ENCODE assay signal across 9 cellular contexts in the genomic region with DNA sequence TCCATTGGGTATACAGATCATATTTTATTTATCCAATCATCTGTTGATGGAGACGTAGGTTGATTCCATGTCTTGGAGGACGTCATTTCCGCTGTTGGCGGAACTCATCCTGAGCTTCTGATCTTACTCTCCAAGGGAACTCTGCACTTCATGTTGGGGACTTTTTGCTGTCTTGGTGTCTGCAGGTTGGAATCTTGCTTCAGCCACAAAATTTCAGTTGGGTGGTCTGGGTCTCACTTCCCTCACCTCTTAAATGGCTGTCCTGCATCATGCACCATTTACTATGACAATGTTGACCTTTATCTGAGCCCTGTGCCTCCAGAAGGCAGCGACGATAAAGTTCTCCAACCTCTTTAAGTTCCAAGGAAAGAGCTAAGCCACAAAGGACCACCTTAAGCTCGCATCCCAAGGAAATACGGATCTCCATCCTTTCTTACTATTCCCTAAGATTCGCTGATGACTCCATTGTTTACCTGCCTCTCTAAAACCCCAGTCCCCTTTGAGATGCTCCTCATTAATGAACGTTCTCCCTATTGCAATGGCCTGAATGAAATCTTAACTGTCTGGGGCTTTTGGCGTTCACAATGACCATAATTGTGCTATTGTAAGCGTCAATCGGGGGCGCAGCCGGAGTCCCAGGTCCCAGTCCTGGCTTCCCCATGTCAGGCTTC. TPM values are rescaled to one million over a fixed set of nuclear protein-coding genes. Genes with fewer than 3 reads are reported as not detected.
DNase-seq lines count a peak whose midpoint lies in the region; ATAC-seq and TF ChIP-seq lines count a peak whose summit lies in the region.
"Had no signal": no experiment of that assay in that cellular context is flagged by ENCODE, and none has a peak within 500 bp of the region (broad histone marks: within the 10 kb centered on the region; RNA-seq: fewer than 3 reads in every experiment).

No MANE protein-coding gene starts in this region.

- H3K4me3 ChIP-seq in heart left ventricle (peak overlapping the region in 10 of 12 donors; percentile 34 to 61 (median 54)), Panc1 (ENCODE audit: low read depth in 2 of 2, low read length in 2 of 2) (peak overlapping the region in 1 of 2 experiments; percentile 62; a peak in 2 of 4 replicates), iPS-18a (ENCODE audit: low read length) (peak overlapping the region; percentile 44), upper lobe of left lung (peak overlapping the region in 3 of 4 donors; percentile 38 to 53 (median 52)), mucosa of descending colon (no peak overlapping the region)

- TF ChIP-seq CTCF in heart left ventricle (IDR thresholded peaks at IDR 0.05), result no peak
- no peak for TF ChIP-seq CTCF in Panc1 (IDR thresholded peaks at IDR 0.05)
- TF ChIP-seq CTCF in upper lobe of left lung (IDR thresholded peaks at IDR 0.05), result no peak
- no peak for TF ChIP-seq CTCF in mucosa of descending colon (IDR thresholded peaks at IDR 0.05)

- H3K9ac ChIP-seq in iPS-18a (ENCODE audit: low read length), result no peak overlapping the region

- CTCF ChIA-PET in Panc1 (lab: Charles Lee), result interaction anchor here (0.5 to 1.7 kb wide), 3 partner anchors 10 to 445 kb away, joined by 3 to 10 read pairs (median 4); no protein-coding TSS in a partner anchor

- POLR2A ChIA-PET in Panc1 (lab: Charles Lee), result interaction anchor here (0.6 kb wide), 1 partner anchor 53 kb away, joined by 19 read pairs; no protein-coding TSS in a partner anchor

- in situ Hi-C loops in Panc1 (cut with HindIII; ENCODE audit: low pct_unique_long_range_greater_than_20kb, low sequenced_read_pairs), result no loop called here

- DNase-seq in heart left ventricle (no peak), left ventricle myocardium superior (no peak), Panc1 (ENCODE audit: low read depth, low spot score) (no peak), upper lobe of left lung (no peak), mucosa of descending colon (no peak), COR-L47 (lab: John Stamatoyannopoulos, UW) (no peak), NOMO-1 treated with dmso at 0.1 percent for 144 hours (lab: John Stamatoyannopoulos, UW; ENCODE audit: unreplicated experiment) (no peak)

- TF ChIP-seq POLR2A in heart left ventricle (IDR thresholded peaks at IDR 0.05) (no peak), upper lobe of left lung (IDR thresholded peaks at IDR 0.05) (no peak)

- intact Hi-C loops in heart left ventricle (cut with DNase I), result loop anchor here (1.0 to 10.0 kb wide), 13 partner anchors 182 to 349 kb away; a partner anchor contains a TSS
- intact Hi-C loops in left ventricle myocardium superior (cut with micrococcal nuclease), result loop anchor here (5.0 kb wide), 1 partner anchor 294 kb away; no protein-coding TSS in a partner anchor
- intact Hi-C loops in Panc1 (cut with micrococcal nuclease; ENCODE audit: unreplicated experiment), result loop anchor here (2.0 to 5.0 kb wide), 2 partner anchors 189 to 292 kb away; a partner anchor contains a TSS
- intact Hi-C loops in mucosa of descending colon (cut with DNase I, micrococcal nuclease), result loop anchor here (5.0 to 10.0 kb wide), 4 partner anchors 192 to 354 kb away; a partner anchor contains a TSS

- H3K27me3 ChIP-seq in heart left ventricle, result peaks cover 0 to 2% (median 0%) of the 10 kb centered on the region in 9 donors
- no peaks in the 10 kb centered on the region for H3K27me3 ChIP-seq in Panc1 (ENCODE audit: control insufficient read depth, insufficient read depth, low read length)
- peaks cover 16% of the 10 kb centered on the region for H3K27me3 ChIP-seq in iPS-18a (ENCODE audit: control insufficient read depth, insufficient read depth, low read length)
- H3K27me3 ChIP-seq in upper lobe of left lung, result no peaks in the 10 kb centered on the region

- H3K27ac ChIP-seq in heart left ventricle (peak overlapping the region in 5 of 12 donors; percentile 5 to 75 (median 39)), Panc1 (ENCODE audit: low read length) (peak overlapping the region; percentile 89), iPS-18a (ENCODE audit: low read length) (no peak overlapping the region), upper lobe of left lung (peak overlapping the region in 3 of 4 donors; percentile 17 to 75 (median 50))

- H3K9me3 ChIP-seq in heart left ventricle, result no peaks in the 10 kb centered on the region
- H3K9me3 ChIP-seq in Panc1 (ENCODE audit: control insufficient read depth, insufficient read depth, low read depth, low read length), result no peaks in the 10 kb centered on the region
- no peaks in the 10 kb centered on the region for H3K9me3 ChIP-seq in iPS-18a (ENCODE audit: control insufficient read depth, low read depth, low read length)
- no peaks in the 10 kb centered on the region for H3K9me3 ChIP-seq in upper lobe of left lung
- no peaks in the 10 kb centered on the region for H3K9me3 ChIP-seq in mucosa of descending colon

- BruUV-seq in Panc1 (replicated peaks; lab: Mats Ljungman, UMichigan), result no TSS peak

- no peaks in the 10 kb centered on the region for H3K36me3 ChIP-seq in heart left ventricle
- H3K36me3 ChIP-seq in Panc1 (ENCODE audit: control insufficient read depth, insufficient read depth, low read length), result no peaks in the 10 kb centered on the region
- no peaks in the 10 kb centered on the region for H3K36me3 ChIP-seq in iPS-18a (ENCODE audit: control insufficient read depth, low read depth, low read length)
- H3K36me3 ChIP-seq in upper lobe of left lung, result no peaks in the 10 kb centered on the region
- H3K36me3 ChIP-seq in mucosa of descending colon (ENCODE audit: low read depth), result no peaks in the 10 kb centered on the region

- 54 to 63% (median 60%) methylated on average over 12 to 15 of the region's 15 CpGs for WGBS in heart left ventricle, 4 donors
- WGBS in upper lobe of left lung, 2 donors, result 63 to 64% methylated on average over 15 of the region's 15 CpGs

- H3K4me1 ChIP-seq in heart left ventricle (peaks cover 0 to 15% (median 10%) of the 10 kb centered on the region in 12 donors), Panc1 (ENCODE audit: control insufficient read depth, insufficient read depth, low read length) (peaks cover 27% of the 10 kb centered on the region), iPS-18a (ENCODE audit: control insufficient read depth, low read depth, low read length) (peaks cover 6% of the 10 kb centered on the region), upper lobe of left lung (peaks cover 5 to 14% (median 12%) of the 10 kb centered on the region in 4 donors), mucosa of descending colon (ENCODE audit: low read depth) (no peaks in the 10 kb centered on the region)

- TF ChIP-seq EP300 in upper lobe of left lung (IDR thresholded peaks at IDR 0.05), result no peak

- ATAC-seq in heart left ventricle (no peak), left ventricle myocardium superior (no peak), Panc1 (peak; percentile 32), upper lobe of left lung (ENCODE audit: low FRiP score in 2 of 2) (peak in 1 of 2 donors; percentile 2), mucosa of descending colon (no peak)

RNA-seq across cellular contexts. Expression of a gene that starts 23.1 kb away (rescaled TPM):
- total RNA-seq in heart left ventricle (not detected), left ventricle myocardium superior (not detected), Panc1 (2021; ENCODE audit: unreplicated experiment) (not detected), upper lobe of left lung (not detected), mucosa of descending colon (not detected)
- not detected for polyA plus RNA-seq in heart left ventricle
- polyA plus RNA-seq in Panc1 (2012; ENCODE audit: insufficient read length), result not detected
- polyA plus RNA-seq: BJ had no signal

RNA-seq across cellular contexts. Expression of a gene that starts 37.6 kb away (rescaled TPM):
- total RNA-seq in heart left ventricle (under 1 TPM in 7 of 9 donors, not detected in 2; 0.07 to 0.27 (median 0.18) TPM), left ventricle myocardium superior (0.07 TPM), Panc1 (2021; ENCODE audit: unreplicated experiment) (0.21 TPM), upper lobe of left lung (1 to 10 TPM in 2 of 6 donors, under 1 TPM in 4; 0.44 to 4.2 (median 0.63) TPM), mucosa of descending colon (under 1 TPM; 0.34 to 0.63 (median 0.58) TPM)
- under 1 TPM; 0.23 to 0.26 TPM for polyA plus RNA-seq in heart left ventricle
- polyA plus RNA-seq in Panc1 (2012; ENCODE audit: insufficient read length), result 0.12 TPM
